8 cellular contexts compared by ENCODE assay signal in the genomic region with DNA sequence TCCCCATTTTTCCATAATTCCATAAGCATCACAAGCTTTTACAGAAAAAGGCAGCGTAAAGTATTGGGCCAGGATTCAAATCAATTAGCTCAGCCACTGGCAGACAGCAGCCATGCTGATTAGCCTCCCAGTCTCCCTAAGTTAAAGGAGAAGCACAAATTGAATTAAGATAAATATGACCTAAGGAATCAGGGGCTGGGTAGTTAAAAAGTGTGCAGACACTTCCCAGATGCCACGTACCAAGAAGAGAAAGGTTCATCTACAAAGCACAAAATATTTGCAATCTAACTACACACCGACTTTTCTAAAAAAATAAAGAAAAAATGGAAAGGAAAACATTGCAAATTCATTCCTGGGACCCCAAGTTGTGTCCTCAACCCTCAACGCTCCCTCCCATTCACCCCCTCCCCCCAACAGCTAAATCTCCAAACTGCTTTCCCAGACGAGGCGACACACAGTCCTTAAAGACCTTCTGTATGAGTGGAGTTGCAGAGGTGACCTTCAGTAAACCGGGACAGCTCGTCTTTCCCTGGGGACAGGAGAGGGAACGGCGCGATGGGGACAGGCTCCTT. TPM values are rescaled to one million over a fixed set of nuclear protein-coding genes. Genes with fewer than 3 reads are reported as not detected.
A peak's percentile ranks its signal among the peaks of the same experiment; 100 is the strongest.
DNase-seq lines count a peak whose midpoint lies in the region; ATAC-seq, FAIRE-seq and TF ChIP-seq lines count a peak whose summit lies in the region.

No MANE protein-coding gene starts in this region.

- peak overlapping the region; percentile 78 for H3K27ac ChIP-seq in HL-60 (replicated peaks)
- peak overlapping the region; percentile 80 for H3K27ac ChIP-seq in layer of hippocampus (ENCODE audit: low read depth, low read length)
- peak overlapping the region; percentile 85 to 93 for H3K27ac ChIP-seq in testis

- H3K4me1 ChIP-seq in adipocyte (ENCODE audit: control insufficient read depth, insufficient read depth, low read length) (peaks cover 14% of the 10 kb centered on the region), testis (peaks cover 15% of the 10 kb centered on the region)

- H3K9ac ChIP-seq in adipocyte (ENCODE audit: low read length): peak overlapping the region; percentile 94

- no peak for TF ChIP-seq POLR2A in testis (IDR thresholded peaks at IDR 0.05)
- no peak for TF ChIP-seq POLR2A in GM12891 (IDR thresholded peaks at IDR 0.05; ENCODE audit: low read depth, low read length)

- H3K27me3 ChIP-seq in HL-60 (ENCODE audit: insufficient read depth, poor library complexity, severe bottlenecking): no peaks in the 10 kb centered on the region
- H3K27me3 ChIP-seq in adipocyte (replicated peaks; ENCODE audit: control insufficient read depth, insufficient read depth, low read length): no peaks in the 10 kb centered on the region
- H3K27me3 ChIP-seq in layer of hippocampus (ENCODE audit: control insufficient read depth, insufficient read depth, low read length): no peaks in the 10 kb centered on the region
- no peaks in the 10 kb centered on the region for H3K27me3 ChIP-seq in testis

- no peak for FAIRE-seq in GM12891 (lab: Jason Lieb, UNC)

- DNase-seq in AG08396 (ENCODE audit: low spot score) (peak; percentile 23), HL-60 (ENCODE audit: low read depth in 1 of 2, low spot score in 1 of 2) (no peak), adipocyte (ENCODE audit: low read depth) (peak; percentile 49), testis (no peak), LoVo (ENCODE audit: low spot score) (no peak), GM12891 (ENCODE audit: insufficient read length, low spot score) (no peak)

- no peaks in the 10 kb centered on the region for H3K9me3 ChIP-seq in adipocyte (ENCODE audit: control insufficient read depth, low read length)
- no peaks in the 10 kb centered on the region for H3K9me3 ChIP-seq in testis

- peaks cover 19% of the 10 kb centered on the region for H3K36me3 ChIP-seq in adipocyte (ENCODE audit: control insufficient read depth, insufficient read depth, low read length, severe bottlenecking)
- H3K36me3 ChIP-seq in testis (ENCODE audit: low read depth, missing control alignments): no peaks in the 10 kb centered on the region

- TF ChIP-seq CTCF in HL-60 (IDR thresholded peaks at IDR 0.05; ENCODE audit: insufficient read depth, low read length) (no peak), testis (IDR thresholded peaks at IDR 0.05) (no peak)

- no peak for ATAC-seq in HG03095 (IDR thresholded peaks at IDR 0.05; ENCODE audit: unreplicated experiment)

- intact Hi-C loops in testis (cut with DNase I; ENCODE audit: low total_unique reads): no loop called here

- 0 to 2% methylated on average over 11 of the region's 11 CpGs for WGBS in testis, 2 donors

- H3K4me3 ChIP-seq in HL-60 (replicated peaks; ENCODE audit: insufficient read depth, low read length) (peak overlapping the region; percentile 81), adipocyte (ENCODE audit: low read length) (peak overlapping the region; percentile 93), testis (peak overlapping the region; percentile 90 to 96)

TF ChIP-seq in GM12891, 5 proteins besides CTCF, POLR2A, EP300 and RAD21:
- TF ChIP-seq SPI1 (IDR thresholded peaks at IDR 0.05; ENCODE audit: low read depth, low read length) (no peak), POLR2AphosphoS5 (IDR thresholded peaks at IDR 0.05; ENCODE audit: low read depth, low read length) (no peak), POU2F2 (IDR thresholded peaks at IDR 0.05; ENCODE audit: low read depth, low read length) (no peak), PAX5 (IDR thresholded peaks at IDR 0.05; ENCODE audit: insufficient read depth, low read length, severe bottlenecking) (no peak), TAF1 (IDR thresholded peaks at IDR 0.05; ENCODE audit: low read depth, low read length) (no peak)

RNA-seq across cellular contexts. Expression of a gene that starts 1.2 kb away (rescaled TPM):
- 10 to 100 TPM; 59.8 to 66.8 TPM for total RNA-seq in testis
- polyA plus RNA-seq in testis (ENCODE audit: insufficient read depth, low read depth, low replicate concordance): 70.2 TPM
- polyA plus RNA-seq in GM12891 (2012; ENCODE audit: low read depth, missing spikeins): 61.5 TPM

Comparison
In these comparisons a context has a peak if more than half of its experiments do, and no peak if none do; other contexts are left out.
1. DNase-seq: peak in AG08396 (single experiment) and adipocyte (single experiment); none in HL-60 (0 of 2), testis (single experiment), LoVo (single experiment) and GM12891 (single experiment).
2. Peak in every context shown above with its lines, with median percentiles within 50 percentile points of each other: H3K27ac ChIP-seq and H3K4me3 ChIP-seq.